1 cellular context compared by ENCODE assay signal in the genomic region with DNA sequence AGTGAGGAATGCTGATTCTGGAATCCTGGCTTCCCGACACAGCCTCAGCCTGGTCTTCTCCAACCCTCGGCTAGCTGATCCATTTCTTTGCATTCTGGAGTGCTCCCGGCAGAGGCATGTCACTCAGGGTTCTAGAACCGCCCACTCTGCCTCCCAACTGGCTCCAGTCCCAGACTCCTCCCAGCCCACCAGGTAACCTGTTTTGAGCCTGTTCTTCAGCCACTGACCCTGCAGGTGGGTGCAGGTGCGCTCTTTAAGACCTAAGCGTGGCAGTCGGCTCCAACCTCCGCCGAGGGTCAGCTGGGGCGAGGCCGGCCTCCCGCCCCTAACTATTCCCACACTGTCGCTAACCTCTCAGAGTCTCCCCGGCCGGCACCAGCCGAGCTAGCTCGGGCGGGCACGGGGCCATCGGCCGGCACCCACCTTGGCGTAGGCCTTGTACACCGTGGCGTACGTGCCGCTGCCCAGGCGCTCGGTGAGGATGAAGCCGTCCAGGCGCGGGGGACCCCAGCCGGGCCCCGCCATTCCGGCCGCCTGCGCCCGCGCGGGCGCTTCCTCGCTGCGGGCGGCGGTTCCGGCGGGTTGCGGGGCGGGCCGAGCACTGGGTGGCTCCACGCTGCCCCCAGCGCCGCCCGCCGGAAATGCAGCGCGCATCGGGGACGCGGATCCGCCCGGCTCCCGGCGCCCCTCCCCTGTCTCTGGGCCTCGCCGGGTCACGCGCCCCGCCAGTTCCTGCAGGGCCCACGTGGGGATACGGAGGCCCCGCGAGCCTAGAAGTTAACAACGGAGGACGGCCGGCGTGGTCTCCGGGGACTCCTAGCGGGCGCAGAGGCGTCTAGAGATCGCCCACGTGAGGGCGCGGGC.
TF ChIP-seq lines count a peak whose summit lies in the region.

A gene with protein sequence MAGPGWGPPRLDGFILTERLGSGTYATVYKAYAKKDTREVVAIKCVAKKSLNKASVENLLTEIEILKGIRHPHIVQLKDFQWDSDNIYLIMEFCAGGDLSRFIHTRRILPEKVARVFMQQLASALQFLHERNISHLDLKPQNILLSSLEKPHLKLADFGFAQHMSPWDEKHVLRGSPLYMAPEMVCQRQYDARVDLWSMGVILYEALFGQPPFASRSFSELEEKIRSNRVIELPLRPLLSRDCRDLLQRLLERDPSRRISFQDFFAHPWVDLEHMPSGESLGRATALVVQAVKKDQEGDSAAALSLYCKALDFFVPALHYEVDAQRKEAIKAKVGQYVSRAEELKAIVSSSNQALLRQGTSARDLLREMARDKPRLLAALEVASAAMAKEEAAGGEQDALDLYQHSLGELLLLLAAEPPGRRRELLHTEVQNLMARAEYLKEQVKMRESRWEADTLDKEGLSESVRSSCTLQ (minus strand): TSS at position 576 of the 864 bp plus-strand sequence. CDS start 51 bp downstream, at position 525.

TF ChIP-seq in K562, 482 proteins besides CTCF, POLR2A, EP300 and RAD21 (continued from another document and continues in another):
- TF ChIP-seq, protein P1, sequence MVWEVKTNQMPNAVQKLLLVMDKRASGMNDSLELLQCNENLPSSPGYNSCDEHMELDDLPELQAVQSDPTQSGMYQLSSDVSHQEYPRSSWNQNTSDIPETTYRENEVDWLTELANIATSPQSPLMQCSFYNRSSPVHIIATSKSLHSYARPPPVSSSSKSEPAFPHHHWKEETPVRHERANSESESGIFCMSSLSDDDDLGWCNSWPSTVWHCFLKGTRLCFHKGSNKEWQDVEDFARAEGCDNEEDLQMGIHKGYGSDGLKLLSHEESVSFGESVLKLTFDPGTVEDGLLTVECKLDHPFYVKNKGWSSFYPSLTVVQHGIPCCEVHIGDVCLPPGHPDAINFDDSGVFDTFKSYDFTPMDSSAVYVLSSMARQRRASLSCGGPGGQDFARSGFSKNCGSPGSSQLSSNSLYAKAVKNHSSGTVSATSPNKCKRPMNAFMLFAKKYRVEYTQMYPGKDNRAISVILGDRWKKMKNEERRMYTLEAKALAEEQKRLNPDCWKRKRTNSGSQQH (CRISPR knock-in tag; IDR thresholded peaks at IDR 0.05), result no peak
- no peak for TF ChIP-seq ZNF41 (CRISPR knock-in tag; conservative IDR thresholded peaks at IDR 0.05)
- TF ChIP-seq ZNF224 (CRISPR knock-in tag; IDR thresholded peaks at IDR 0.05), result no peak
- TF ChIP-seq ZNF436 (CRISPR knock-in tag; IDR thresholded peaks at IDR 0.05), result 0 out of 2 replicates have a peak, but pooled peaks have one; percentile 22
- no peak for TF ChIP-seq ZNF354B (CRISPR knock-in tag; IDR thresholded peaks at IDR 0.05)
- no peak for TF ChIP-seq ZNF143 (CRISPR knock-in tag; IDR thresholded peaks at IDR 0.05)
- peak; percentile 96; the same call in 1 of the 2 replicates for TF ChIP-seq PHF8 (IDR thresholded peaks at IDR 0.05; ENCODE audit: borderline replicate concordance, low read length)
- TF ChIP-seq NCOA2 (IDR thresholded peaks at IDR 0.05; ENCODE audit: partially characterized antibody in 2 of 2), result no peak
- TF ChIP-seq CSDE1 (IDR thresholded peaks at IDR 0.05), result no peak
- TF ChIP-seq HNRNPK (IDR thresholded peaks at IDR 0.05; ENCODE audit: low read depth, low read length, poor library complexity, severe bottlenecking), result no peak
- peak; percentile 80 for TF ChIP-seq KDM5B (IDR thresholded peaks at IDR 0.05; ENCODE audit: insufficient replicate concordance, low read depth, low read length)
- TF ChIP-seq ZNF316 (IDR thresholded peaks at IDR 0.05), result no peak
- TF ChIP-seq, protein P2, sequence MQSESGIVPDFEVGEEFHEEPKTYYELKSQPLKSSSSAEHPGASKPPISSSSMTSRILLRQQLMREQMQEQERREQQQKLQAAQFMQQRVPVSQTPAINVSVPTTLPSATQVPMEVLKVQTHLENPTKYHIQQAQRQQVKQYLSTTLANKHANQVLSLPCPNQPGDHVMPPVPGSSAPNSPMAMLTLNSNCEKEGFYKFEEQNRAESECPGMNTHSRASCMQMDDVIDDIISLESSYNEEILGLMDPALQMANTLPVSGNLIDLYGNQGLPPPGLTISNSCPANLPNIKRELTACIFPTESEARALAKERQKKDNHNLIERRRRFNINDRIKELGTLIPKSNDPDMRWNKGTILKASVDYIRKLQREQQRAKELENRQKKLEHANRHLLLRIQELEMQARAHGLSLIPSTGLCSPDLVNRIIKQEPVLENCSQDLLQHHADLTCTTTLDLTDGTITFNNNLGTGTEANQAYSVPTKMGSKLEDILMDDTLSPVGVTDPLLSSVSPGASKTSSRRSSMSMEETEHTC (IDR thresholded peaks at IDR 0.05), result peak; percentile 94
- TF ChIP-seq ZNF445 (CRISPR knock-in tag; IDR thresholded peaks at IDR 0.05; ENCODE audit: low read depth), result no peak
- TF ChIP-seq, protein P3, sequence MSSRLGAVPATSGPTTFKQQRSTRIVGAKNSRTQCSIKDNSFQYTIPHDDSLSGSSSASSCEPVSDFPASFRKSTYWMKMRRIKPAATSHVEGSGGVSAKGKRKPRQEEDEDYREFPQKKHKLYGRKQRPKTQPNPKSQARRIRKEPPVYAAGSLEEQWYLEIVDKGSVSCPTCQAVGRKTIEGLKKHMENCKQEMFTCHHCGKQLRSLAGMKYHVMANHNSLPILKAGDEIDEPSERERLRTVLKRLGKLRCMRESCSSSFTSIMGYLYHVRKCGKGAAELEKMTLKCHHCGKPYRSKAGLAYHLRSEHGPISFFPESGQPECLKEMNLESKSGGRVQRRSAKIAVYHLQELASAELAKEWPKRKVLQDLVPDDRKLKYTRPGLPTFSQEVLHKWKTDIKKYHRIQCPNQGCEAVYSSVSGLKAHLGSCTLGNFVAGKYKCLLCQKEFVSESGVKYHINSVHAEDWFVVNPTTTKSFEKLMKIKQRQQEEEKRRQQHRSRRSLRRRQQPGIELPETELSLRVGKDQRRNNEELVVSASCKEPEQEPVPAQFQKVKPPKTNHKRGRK (tag; IDR thresholded peaks at IDR 0.05), result no peak
- no peak for TF ChIP-seq ZSCAN29 (IDR thresholded peaks at IDR 0.05)
- TF ChIP-seq RNF2 (IDR thresholded peaks at IDR 0.05), result peak; percentile 83
- TF ChIP-seq, protein P4, sequence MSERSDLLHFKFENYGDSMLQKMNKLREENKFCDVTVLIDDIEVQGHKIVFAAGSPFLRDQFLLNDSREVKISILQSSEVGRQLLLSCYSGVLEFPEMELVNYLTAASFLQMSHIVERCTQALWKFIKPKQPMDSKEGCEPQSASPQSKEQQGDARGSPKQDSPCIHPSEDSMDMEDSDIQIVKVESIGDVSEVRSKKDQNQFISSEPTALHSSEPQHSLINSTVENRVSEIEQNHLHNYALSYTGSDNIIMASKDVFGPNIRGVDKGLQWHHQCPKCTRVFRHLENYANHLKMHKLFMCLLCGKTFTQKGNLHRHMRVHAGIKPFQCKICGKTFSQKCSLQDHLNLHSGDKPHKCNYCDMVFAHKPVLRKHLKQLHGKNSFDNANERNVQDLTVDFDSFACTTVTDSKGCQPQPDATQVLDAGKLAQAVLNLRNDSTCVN (CRISPR knock-in tag; IDR thresholded peaks at IDR 0.05), result no peak
- TF ChIP-seq, protein P5, sequence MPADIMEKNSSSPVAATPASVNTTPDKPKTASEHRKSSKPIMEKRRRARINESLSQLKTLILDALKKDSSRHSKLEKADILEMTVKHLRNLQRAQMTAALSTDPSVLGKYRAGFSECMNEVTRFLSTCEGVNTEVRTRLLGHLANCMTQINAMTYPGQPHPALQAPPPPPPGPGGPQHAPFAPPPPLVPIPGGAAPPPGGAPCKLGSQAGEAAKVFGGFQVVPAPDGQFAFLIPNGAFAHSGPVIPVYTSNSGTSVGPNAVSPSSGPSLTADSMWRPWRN (IDR thresholded peaks at IDR 0.05; ENCODE audit: low read depth), result no peak
- TF ChIP-seq, protein P6, sequence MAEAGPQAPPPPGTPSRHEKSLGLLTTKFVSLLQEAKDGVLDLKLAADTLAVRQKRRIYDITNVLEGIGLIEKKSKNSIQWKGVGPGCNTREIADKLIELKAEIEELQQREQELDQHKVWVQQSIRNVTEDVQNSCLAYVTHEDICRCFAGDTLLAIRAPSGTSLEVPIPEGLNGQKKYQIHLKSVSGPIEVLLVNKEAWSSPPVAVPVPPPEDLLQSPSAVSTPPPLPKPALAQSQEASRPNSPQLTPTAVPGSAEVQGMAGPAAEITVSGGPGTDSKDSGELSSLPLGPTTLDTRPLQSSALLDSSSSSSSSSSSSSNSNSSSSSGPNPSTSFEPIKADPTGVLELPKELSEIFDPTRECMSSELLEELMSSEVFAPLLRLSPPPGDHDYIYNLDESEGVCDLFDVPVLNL (CRISPR knock-in tag; IDR thresholded peaks at IDR 0.05; ENCODE audit: low read depth), result no peak
- TF ChIP-seq, protein P7, sequence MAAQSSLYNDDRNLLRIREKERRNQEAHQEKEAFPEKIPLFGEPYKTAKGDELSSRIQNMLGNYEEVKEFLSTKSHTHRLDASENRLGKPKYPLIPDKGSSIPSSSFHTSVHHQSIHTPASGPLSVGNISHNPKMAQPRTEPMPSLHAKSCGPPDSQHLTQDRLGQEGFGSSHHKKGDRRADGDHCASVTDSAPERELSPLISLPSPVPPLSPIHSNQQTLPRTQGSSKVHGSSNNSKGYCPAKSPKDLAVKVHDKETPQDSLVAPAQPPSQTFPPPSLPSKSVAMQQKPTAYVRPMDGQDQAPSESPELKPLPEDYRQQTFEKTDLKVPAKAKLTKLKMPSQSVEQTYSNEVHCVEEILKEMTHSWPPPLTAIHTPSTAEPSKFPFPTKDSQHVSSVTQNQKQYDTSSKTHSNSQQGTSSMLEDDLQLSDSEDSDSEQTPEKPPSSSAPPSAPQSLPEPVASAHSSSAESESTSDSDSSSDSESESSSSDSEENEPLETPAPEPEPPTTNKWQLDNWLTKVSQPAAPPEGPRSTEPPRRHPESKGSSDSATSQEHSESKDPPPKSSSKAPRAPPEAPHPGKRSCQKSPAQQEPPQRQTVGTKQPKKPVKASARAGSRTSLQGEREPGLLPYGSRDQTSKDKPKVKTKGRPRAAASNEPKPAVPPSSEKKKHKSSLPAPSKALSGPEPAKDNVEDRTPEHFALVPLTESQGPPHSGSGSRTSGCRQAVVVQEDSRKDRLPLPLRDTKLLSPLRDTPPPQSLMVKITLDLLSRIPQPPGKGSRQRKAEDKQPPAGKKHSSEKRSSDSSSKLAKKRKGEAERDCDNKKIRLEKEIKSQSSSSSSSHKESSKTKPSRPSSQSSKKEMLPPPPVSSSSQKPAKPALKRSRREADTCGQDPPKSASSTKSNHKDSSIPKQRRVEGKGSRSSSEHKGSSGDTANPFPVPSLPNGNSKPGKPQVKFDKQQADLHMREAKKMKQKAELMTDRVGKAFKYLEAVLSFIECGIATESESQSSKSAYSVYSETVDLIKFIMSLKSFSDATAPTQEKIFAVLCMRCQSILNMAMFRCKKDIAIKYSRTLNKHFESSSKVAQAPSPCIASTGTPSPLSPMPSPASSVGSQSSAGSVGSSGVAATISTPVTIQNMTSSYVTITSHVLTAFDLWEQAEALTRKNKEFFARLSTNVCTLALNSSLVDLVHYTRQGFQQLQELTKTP (IDR thresholded peaks at IDR 0.05; ENCODE audit: low read depth in 1 of 2, partially characterized antibody in 2 of 2), result no peak
- TF ChIP-seq MTA1 (IDR thresholded peaks at IDR 0.05; ENCODE audit: borderline replicate concordance), result no peak
- TF ChIP-seq ZKSCAN8 (CRISPR knock-in tag; IDR thresholded peaks at IDR 0.05), result no peak
- TF ChIP-seq ELF4 (CRISPR knock-in tag; IDR thresholded peaks at IDR 0.05), result no peak
- TF ChIP-seq ZNF764 (CRISPR knock-in tag; IDR thresholded peaks at IDR 0.05; ENCODE audit: low read depth), result no peak
- TF ChIP-seq, protein P8, sequence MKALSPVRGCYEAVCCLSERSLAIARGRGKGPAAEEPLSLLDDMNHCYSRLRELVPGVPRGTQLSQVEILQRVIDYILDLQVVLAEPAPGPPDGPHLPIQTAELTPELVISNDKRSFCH (CRISPR knock-in tag; IDR thresholded peaks at IDR 0.05), result no peak
- TF ChIP-seq, protein P8 (tag; IDR thresholded peaks at IDR 0.05), result peak; percentile 56
- no peak for TF ChIP-seq ZNF347 (CRISPR knock-in tag; IDR thresholded peaks at IDR 0.05; ENCODE audit: low read depth)
- TF ChIP-seq, protein P9, sequence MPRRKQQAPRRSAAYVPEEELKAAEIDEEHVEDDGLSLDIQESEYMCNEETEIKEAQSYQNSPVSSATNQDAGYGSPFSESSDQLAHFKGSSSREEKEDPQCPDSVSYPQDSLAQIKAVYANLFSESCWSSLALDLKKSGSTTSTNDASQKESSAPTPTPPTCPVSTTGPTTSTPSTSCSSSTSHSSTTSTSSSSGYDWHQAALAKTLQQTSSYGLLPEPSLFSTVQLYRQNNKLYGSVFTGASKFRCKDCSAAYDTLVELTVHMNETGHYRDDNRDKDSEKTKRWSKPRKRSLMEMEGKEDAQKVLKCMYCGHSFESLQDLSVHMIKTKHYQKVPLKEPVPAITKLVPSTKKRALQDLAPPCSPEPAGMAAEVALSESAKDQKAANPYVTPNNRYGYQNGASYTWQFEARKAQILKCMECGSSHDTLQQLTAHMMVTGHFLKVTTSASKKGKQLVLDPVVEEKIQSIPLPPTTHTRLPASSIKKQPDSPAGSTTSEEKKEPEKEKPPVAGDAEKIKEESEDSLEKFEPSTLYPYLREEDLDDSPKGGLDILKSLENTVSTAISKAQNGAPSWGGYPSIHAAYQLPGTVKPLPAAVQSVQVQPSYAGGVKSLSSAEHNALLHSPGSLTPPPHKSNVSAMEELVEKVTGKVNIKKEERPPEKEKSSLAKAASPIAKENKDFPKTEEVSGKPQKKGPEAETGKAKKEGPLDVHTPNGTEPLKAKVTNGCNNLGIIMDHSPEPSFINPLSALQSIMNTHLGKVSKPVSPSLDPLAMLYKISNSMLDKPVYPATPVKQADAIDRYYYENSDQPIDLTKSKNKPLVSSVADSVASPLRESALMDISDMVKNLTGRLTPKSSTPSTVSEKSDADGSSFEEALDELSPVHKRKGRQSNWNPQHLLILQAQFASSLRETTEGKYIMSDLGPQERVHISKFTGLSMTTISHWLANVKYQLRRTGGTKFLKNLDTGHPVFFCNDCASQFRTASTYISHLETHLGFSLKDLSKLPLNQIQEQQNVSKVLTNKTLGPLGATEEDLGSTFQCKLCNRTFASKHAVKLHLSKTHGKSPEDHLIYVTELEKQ (CRISPR knock-in tag; IDR thresholded peaks at IDR 0.05), result no peak
- TF ChIP-seq ZBTB8A (IDR thresholded peaks at IDR 0.05; ENCODE audit: partially characterized antibody), result no peak
- TF ChIP-seq SLC30A9 (CRISPR knock-in tag; IDR thresholded peaks at IDR 0.05), result no peak
- peak; percentile 69; the same call in 1 of the 2 replicates for TF ChIP-seq ZNF175 (CRISPR knock-in tag; IDR thresholded peaks at IDR 0.05; ENCODE audit: low read depth)
- TF ChIP-seq, protein P10, sequence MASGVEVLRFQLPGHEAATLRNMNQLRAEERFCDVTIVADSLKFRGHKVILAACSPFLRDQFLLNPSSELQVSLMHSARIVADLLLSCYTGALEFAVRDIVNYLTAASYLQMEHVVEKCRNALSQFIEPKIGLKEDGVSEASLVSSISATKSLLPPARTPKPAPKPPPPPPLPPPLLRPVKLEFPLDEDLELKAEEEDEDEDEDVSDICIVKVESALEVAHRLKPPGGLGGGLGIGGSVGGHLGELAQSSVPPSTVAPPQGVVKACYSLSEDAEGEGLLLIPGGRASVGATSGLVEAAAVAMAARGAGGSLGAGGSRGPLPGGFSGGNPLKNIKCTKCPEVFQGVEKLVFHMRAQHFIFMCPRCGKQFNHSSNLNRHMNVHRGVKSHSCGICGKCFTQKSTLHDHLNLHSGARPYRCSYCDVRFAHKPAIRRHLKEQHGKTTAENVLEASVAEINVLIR (CRISPR knock-in tag; IDR thresholded peaks at IDR 0.05), result no peak
- TF ChIP-seq, protein P11, sequence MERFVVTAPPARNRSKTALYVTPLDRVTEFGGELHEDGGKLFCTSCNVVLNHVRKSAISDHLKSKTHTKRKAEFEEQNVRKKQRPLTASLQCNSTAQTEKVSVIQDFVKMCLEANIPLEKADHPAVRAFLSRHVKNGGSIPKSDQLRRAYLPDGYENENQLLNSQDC (CRISPR knock-in tag; IDR thresholded peaks at IDR 0.05), result no peak
- TF ChIP-seq, protein P12, sequence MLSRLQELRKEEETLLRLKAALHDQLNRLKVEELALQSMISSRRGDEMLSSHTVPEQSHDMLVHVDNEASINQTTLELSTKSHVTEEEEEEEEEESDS (CRISPR knock-in tag; IDR thresholded peaks at IDR 0.05), result no peak
- TF ChIP-seq KDM2B (CRISPR knock-in tag; IDR thresholded peaks at IDR 0.05), result peak; percentile 68; the same call in 1 of the 2 replicates
- no peak for TF ChIP-seq ZNF699 (CRISPR knock-in tag; IDR thresholded peaks at IDR 0.05; ENCODE audit: insufficient replicate concordance)
